Comparison of ENCODE assay signal across 13 cellular contexts in the genomic region with DNA sequence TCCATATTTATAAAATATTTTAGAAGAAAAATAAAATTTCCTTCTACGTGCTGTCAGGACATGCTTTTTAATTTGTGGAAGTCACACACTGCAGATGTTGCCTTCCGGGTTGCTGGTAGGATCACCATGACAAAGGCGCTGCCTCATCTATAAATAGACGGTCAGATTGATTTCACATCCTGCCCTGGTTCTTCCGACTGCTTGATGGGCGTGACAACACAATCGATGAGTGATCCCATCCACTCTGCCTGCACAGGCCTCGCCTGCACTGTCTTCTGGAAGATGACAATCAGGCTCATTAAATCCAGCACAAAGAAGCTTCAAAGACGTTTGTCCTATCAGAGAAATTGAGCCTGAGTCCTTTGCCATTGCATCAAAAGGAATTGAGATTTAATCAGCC.
A peak's percentile ranks its signal among the peaks of the same experiment; 100 is the strongest.
DNase-seq lines count a peak whose midpoint lies in the region; ATAC-seq and TF ChIP-seq lines count a peak whose summit lies in the region.
"Had no signal": no experiment of that assay in that cellular context is flagged by ENCODE, and none has a peak within 500 bp of the region (broad histone marks: within the 10 kb centered on the region; RNA-seq: fewer than 3 reads in every experiment).

No MANE protein-coding gene starts in this region.

- H3K4me3 ChIP-seq in SK-N-SH (ENCODE audit: low read depth in 2 of 2, low read length in 1 of 2) (no peak overlapping the region), MM.1S (ENCODE audit: low read length) (no peak overlapping the region)

- H2AFZ ChIP-seq in SK-N-SH (ENCODE audit: low read depth) (0 out of 2 replicates have a peak overlapping the region, but pooled peaks have one; percentile 2), MM.1S (ENCODE audit: low read length) (peak overlapping the region; percentile 18)

- H3K9ac ChIP-seq in SK-N-SH = no peak overlapping the region
- no peak overlapping the region for H3K9ac ChIP-seq in MM.1S (ENCODE audit: low read length)

- no peak overlapping the region for H3K4me3 Mint-ChIP-seq in activated T-helper 17 cell treated with anti-CD3 and anti-CD28 coated beads, Interleukin-2, amount 50 U/mL, for 72 hours
- no peak overlapping the region for H3K4me3 Mint-ChIP-seq in stimulated activated effector memory CD8-positive, alpha-beta T cell treated with anti-CD3 and anti-CD28 coated beads, Interleukin-12 subunit alpha, Interleukin-12 subunit beta, amount 100 ng/mL, for 72 hours
- H3K4me3 Mint-ChIP-seq in activated naive CD8-positive, alpha-beta T cell treated with anti-CD3 and anti-CD28 coated beads, Interleukin-2, amount 50 U/mL, for 24 hours = no peak overlapping the region
- H3K4me3 Mint-ChIP-seq: activated CD8-positive, alpha-beta T cell treated with anti-CD3 and anti-CD28 coated beads, Interleukin-2, amount 10 ng/mL, durations not matched to agents 7 days and 5 days; dendritic cell treated with granulocyte-macrophage colony-stimulating factor and Interleukin-4, amounts not matched to agents 40 ng/mL and 50 ng/mL, for 4 days had no signal

- peaks cover 7% of the 10 kb centered on the region for H3K4me1 Mint-ChIP-seq in activated T-helper 17 cell treated with anti-CD3 and anti-CD28 coated beads, Interleukin-2, amount 50 U/mL, for 72 hours
- no peaks in the 10 kb centered on the region for H3K4me1 Mint-ChIP-seq in stimulated activated effector memory CD8-positive, alpha-beta T cell treated with anti-CD3 and anti-CD28 coated beads, Interleukin-12 subunit alpha, Interleukin-12 subunit beta, amount 100 ng/mL, for 72 hours
- H3K4me1 Mint-ChIP-seq in activated naive CD8-positive, alpha-beta T cell treated with anti-CD3 and anti-CD28 coated beads, Interleukin-2, amount 50 U/mL, for 24 hours = peaks cover 8% of the 10 kb centered on the region

- 79% methylated on average over 9 of the region's 9 CpGs for WGBS in SK-N-SH (ENCODE audit: low lambda C conversion rate)

- H3K27me3 ChIP-seq in SK-N-SH (ENCODE audit: insufficient read depth) (no peaks in the 10 kb centered on the region), MM.1S (replicated peaks; ENCODE audit: insufficient read depth, low read length) (no peaks in the 10 kb centered on the region)

- H4K20me1 ChIP-seq in SK-N-SH (ENCODE audit: insufficient read depth) (no peaks in the 10 kb centered on the region), MM.1S (ENCODE audit: insufficient read depth, low read length) (no peaks in the 10 kb centered on the region)

- H3K9me3 Mint-ChIP-seq in activated T-helper 17 cell treated with anti-CD3 and anti-CD28 coated beads, Interleukin-2, amount 50 U/mL, for 72 hours = no peaks in the 10 kb centered on the region
- H3K9me3 Mint-ChIP-seq in stimulated activated effector memory CD8-positive, alpha-beta T cell treated with anti-CD3 and anti-CD28 coated beads, Interleukin-12 subunit alpha, Interleukin-12 subunit beta, amount 100 ng/mL, for 72 hours = no peaks in the 10 kb centered on the region
- H3K9me3 Mint-ChIP-seq in activated naive CD8-positive, alpha-beta T cell treated with anti-CD3 and anti-CD28 coated beads, Interleukin-2, amount 50 U/mL, for 24 hours = peaks cover 7% of the 10 kb centered on the region

- TF ChIP-seq EP300 in SK-N-SH (IDR thresholded peaks at IDR 0.05; ENCODE audit: borderline replicate concordance in 1 of 2, low read depth in 1 of 2, low read length in 1 of 2) = no peak

- no peak for DNase-seq in SK-N-SH
- DNase-seq in MM.1S = peak; percentile 27
- DNase-seq in stimulated activated effector memory CD8-positive, alpha-beta T cell treated with anti-CD3 and anti-CD28 coated beads, Interleukin-12 subunit alpha, Interleukin-12 subunit beta, amount 100 ng/mL, for 72 hours (ENCODE audit: low spot score in 2 of 2) = no peak
- DNase-seq in activated effector memory CD4-positive, alpha-beta T cell treated with anti-CD3 and anti-CD28 coated beads, Interleukin-2, amount 50 U/mL, for 16 hours = no peak
- no peak for DNase-seq in stimulated activated CD4-positive, alpha-beta T cell treated with anti-CD3 and anti-CD28 coated beads, Interleukin-4, amount 100 ng/mL, for 1 hour
- DNase-seq in activated naive CD8-positive, alpha-beta T cell treated with anti-CD3 and anti-CD28 coated beads, Interleukin-2, amount 50 U/mL, for 24 hours = no peak
- DNase-seq: activated CD8-positive, alpha-beta T cell treated with anti-CD3 and anti-CD28 coated beads, Interleukin-2, amount 10 ng/mL, durations not matched to agents 7 days and 5 days; mammary epithelial cell; NCI-H774; substantia nigra had no signal

- no peak for TF ChIP-seq RAD21 in SK-N-SH (IDR thresholded peaks at IDR 0.05; ENCODE audit: low read length)

- CTCF ChIA-PET in SK-N-SH (lab: Yijun Ruan, JAX) = interaction anchor here (0.9 to 1.3 kb wide), 2 partner anchors 16 to 609 kb away, joined by 3 to 6 read pairs; no protein-coding TSS in a partner anchor

- H3K27ac Mint-ChIP-seq in activated T-helper 17 cell treated with anti-CD3 and anti-CD28 coated beads, Interleukin-2, amount 50 U/mL, for 72 hours = no peak overlapping the region
- H3K27ac Mint-ChIP-seq in stimulated activated effector memory CD8-positive, alpha-beta T cell treated with anti-CD3 and anti-CD28 coated beads, Interleukin-12 subunit alpha, Interleukin-12 subunit beta, amount 100 ng/mL, for 72 hours = no peak overlapping the region
- no peak overlapping the region for H3K27ac Mint-ChIP-seq in activated naive CD8-positive, alpha-beta T cell treated with anti-CD3 and anti-CD28 coated beads, Interleukin-2, amount 50 U/mL, for 24 hours
- H3K27ac Mint-ChIP-seq: activated CD8-positive, alpha-beta T cell treated with anti-CD3 and anti-CD28 coated beads, Interleukin-2, amount 10 ng/mL, durations not matched to agents 7 days and 5 days; dendritic cell treated with granulocyte-macrophage colony-stimulating factor and Interleukin-4, amounts not matched to agents 40 ng/mL and 50 ng/mL, for 4 days had no signal

- H3K36me3 ChIP-seq in SK-N-SH (replicated peaks in 1 of 2; ENCODE audit: control insufficient read depth in 1 of 2, insufficient read depth in 2 of 2, low read length in 1 of 2) (no peaks in the 10 kb centered on the region), MM.1S (replicated peaks; ENCODE audit: insufficient read depth, low read length) (no peaks in the 10 kb centered on the region)

- H3K9me2 ChIP-seq in SK-N-SH (no peaks in the 10 kb centered on the region), MM.1S (replicated peaks; ENCODE audit: insufficient read depth, low read length) (no peaks in the 10 kb centered on the region)

- H3K4me1 ChIP-seq in SK-N-SH (ENCODE audit: control insufficient read depth in 1 of 2, insufficient read depth in 2 of 2, low read depth in 1 of 2, low read length in 1 of 2) (peaks cover 0 to 8% of the 10 kb centered on the region in 2 experiments; a peak in 1 of 4 replicates), MM.1S (ENCODE audit: low read length) (peaks cover 5% of the 10 kb centered on the region; the same call in 1 of the 2 replicates)

- H3K27me3 Mint-ChIP-seq in activated T-helper 17 cell treated with anti-CD3 and anti-CD28 coated beads, Interleukin-2, amount 50 U/mL, for 72 hours = no peaks in the 10 kb centered on the region
- H3K27me3 Mint-ChIP-seq in activated naive CD8-positive, alpha-beta T cell treated with anti-CD3 and anti-CD28 coated beads, Interleukin-2, amount 50 U/mL, for 24 hours = peaks cover 2% of the 10 kb centered on the region

- H3K27ac ChIP-seq in SK-N-SH (ENCODE audit: low read depth in 2 of 2, low read length in 1 of 2) (no peak overlapping the region), MM.1S (ENCODE audit: low read length) (no peak overlapping the region)

- H3F3A ChIP-seq in SK-N-SH (replicated peaks; ENCODE audit: insufficient read depth) (no peaks in the 10 kb centered on the region), MM.1S (ENCODE audit: insufficient read depth, low read length) (no peaks in the 10 kb centered on the region)

- no peaks in the 10 kb centered on the region for H3K79me2 ChIP-seq in SK-N-SH (ENCODE audit: insufficient read depth)
- no peaks in the 10 kb centered on the region for H3K79me2 ChIP-seq in MM.1S (ENCODE audit: low read length)

- H3K9me3 ChIP-seq in SK-N-SH (no peaks in the 10 kb centered on the region), MM.1S (replicated peaks; ENCODE audit: insufficient read depth, low read length) (no peaks in the 10 kb centered on the region)

- ATAC-seq in SK-N-SH treated with all-trans-retinoic acid at 6 μM for 48 hours = no peak
- ATAC-seq in activated T-helper 17 cell treated with anti-CD3 and anti-CD28 coated beads, Interleukin-2, amount 50 U/mL, for 72 hours (replicated peaks) = peak; percentile 55
- peak; percentile 63 for ATAC-seq in stimulated activated effector memory CD8-positive, alpha-beta T cell treated with anti-CD3 and anti-CD28 coated beads, Interleukin-12 subunit alpha, Interleukin-12 subunit beta, amount 100 ng/mL, for 72 hours
- ATAC-seq in activated naive CD8-positive, alpha-beta T cell treated with anti-CD3 and anti-CD28 coated beads, Interleukin-2, amount 50 U/mL, for 24 hours = no peak
- ATAC-seq: activated CD8-positive, alpha-beta T cell treated with anti-CD3 and anti-CD28 coated beads, Interleukin-2, amount 10 ng/mL, durations not matched to agents 7 days and 5 days had no signal

- POLR2A ChIA-PET in SK-N-SH (lab: Yijun Ruan, JAX) = no interaction called here

- TF ChIP-seq CTCF in SK-N-SH (IDR thresholded peaks at IDR 0.05) = no peak
- TF ChIP-seq CTCF in MM.1S (IDR thresholded peaks at IDR 0.05; ENCODE audit: low read length) = no peak

- no peak overlapping the region for H3K4me2 ChIP-seq in SK-N-SH
- H3K4me2 ChIP-seq in MM.1S (ENCODE audit: low read depth, low read length) = no peak overlapping the region; the same call in 1 of the 2 replicates

- no peaks in the 10 kb centered on the region for H3K36me3 Mint-ChIP-seq in activated T-helper 17 cell treated with anti-CD3 and anti-CD28 coated beads, Interleukin-2, amount 50 U/mL, for 72 hours (ENCODE audit: low read depth)
- H3K36me3 Mint-ChIP-seq in stimulated activated effector memory CD8-positive, alpha-beta T cell treated with anti-CD3 and anti-CD28 coated beads, Interleukin-12 subunit alpha, Interleukin-12 subunit beta, amount 100 ng/mL, for 72 hours = no peaks in the 10 kb centered on the region
- no peaks in the 10 kb centered on the region for H3K36me3 Mint-ChIP-seq in activated naive CD8-positive, alpha-beta T cell treated with anti-CD3 and anti-CD28 coated beads, Interleukin-2, amount 50 U/mL, for 24 hours (ENCODE audit: low read depth)

TF ChIP-seq in SK-N-SH, 30 proteins besides CTCF, POLR2A, EP300 and RAD21 (continues in another document):
- TF ChIP-seq POLR2AphosphoS5 (IDR thresholded peaks at IDR 0.05; ENCODE audit: low read depth, low read length) = no peak

TF ChIP-seq in SK-N-SH treated with all-trans-retinoic acid at 6 μM for 48 hours, 23 proteins besides CTCF, POLR2A, EP300 and RAD21 (continues in another document):
- TF ChIP-seq TOX (CRISPR knock-in tag; IDR thresholded peaks at IDR 0.05; ENCODE audit: borderline replicate concordance) (no peak), ZNF8 (CRISPR knock-in tag; IDR thresholded peaks at IDR 0.05) (no peak), ZFP30 (CRISPR knock-in tag; IDR thresholded peaks at IDR 0.05) (no peak), SNAI2 (CRISPR knock-in tag; IDR thresholded peaks at IDR 0.05) (no peak)

Comparison
In these comparisons a context has a peak if more than half of its experiments do, and no peak if none do; other contexts are left out.
1. ATAC-seq: peak in activated T-helper 17 cell treated with anti-CD3 and anti-CD28 coated beads, Interleukin-2, amount 50 U/mL, for 72 hours (single experiment) and stimulated activated effector memory CD8-positive, alpha-beta T cell treated with anti-CD3 and anti-CD28 coated beads, Interleukin-12 subunit alpha, Interleukin-12 subunit beta, amount 100 ng/mL, for 72 hours (single experiment); none in SK-N-SH treated with all-trans-retinoic acid at 6 μM for 48 hours (single experiment) and activated naive CD8-positive, alpha-beta T cell treated with anti-CD3 and anti-CD28 coated beads, Interleukin-2, amount 50 U/mL, for 24 hours (single experiment).